ENCODE assay signal across 30 cellular contexts in genomic region chr1:161033751-161034150, GRCh38. TPM values are rescaled to one million over a fixed set of nuclear protein-coding genes. Genes with fewer than 3 reads are reported as not detected.
DNase-seq lines count a peak whose midpoint lies in the region; ATAC-seq, FAIRE-seq and TF ChIP-seq lines count a peak whose summit lies in the region.
"Had no signal": no experiment of that assay in that cellular context is flagged by ENCODE, and none has a peak within 500 bp of the region (broad histone marks: within the 10 kb centered on the region; RNA-seq: fewer than 3 reads in every experiment).

No MANE protein-coding gene starts in this region.

- H3K9me3 ChIP-seq in breast epithelium (no peaks in the 10 kb centered on the region), MM.1S (replicated peaks; ENCODE audit: insufficient read depth, low read length) (no peaks in the 10 kb centered on the region), K562 (replicated peaks; ENCODE audit: control insufficient read depth, insufficient read depth, low read depth, low read length) (no peaks in the 10 kb centered on the region), heart right ventricle (no peaks in the 10 kb centered on the region)
- H3K9me3 ChIP-seq: left ventricle myocardium inferior, SJSA1, thyroid gland had no signal

- H3K27ac ChIP-seq in breast epithelium (no peak overlapping the region), MM.1S (ENCODE audit: low read length) (no peak overlapping the region), K562 (ENCODE audit: extremely low read depth, low read depth, low read length) (no peak overlapping the region), heart right ventricle (no peak overlapping the region)
- H3K27ac ChIP-seq: left ventricle myocardium inferior, SJSA1, thyroid gland had no signal

- in situ Hi-C loops in K562 (cut with MboI) = no loop called here

- no peaks in the 10 kb centered on the region for H3K4me1 ChIP-seq in breast epithelium
- H3K4me1 ChIP-seq in MM.1S (ENCODE audit: low read length) = peaks cover 9% of the 10 kb centered on the region; the same call in 1 of the 2 replicates
- H3K4me1 ChIP-seq in K562 (replicated peaks in 1 of 2; ENCODE audit: control insufficient read depth in 2 of 2, insufficient read depth in 2 of 2, low read length in 2 of 2) = peaks cover 3 to 13% of the 10 kb centered on the region in 2 experiments
- peaks cover 0 to 26% (median 0%) of the 10 kb centered on the region in 9 donors for H3K4me1 ChIP-seq in heart right ventricle
- H3K4me1 ChIP-seq: SJSA1 had no signal

- no peaks in the 10 kb centered on the region for H3F3A ChIP-seq in MM.1S (ENCODE audit: insufficient read depth, low read length)

- H2AFZ ChIP-seq in MM.1S (ENCODE audit: low read length) (no peak overlapping the region), K562 (ENCODE audit: low read depth, low read length) (no peak overlapping the region)

- TF ChIP-seq RAD21 in K562 (CRISPR knock-in tag; conservative IDR thresholded peaks at IDR 0.05 in 1 of 2, IDR thresholded peaks at IDR 0.05 in 1 of 2) = no peak

- no peaks in the 10 kb centered on the region for H3K27me3 Mint-ChIP-seq in MCF 10A (ENCODE audit: insufficient read depth, unreplicated experiment)
- H3K27me3 Mint-ChIP-seq: naive thymus-derived CD8-positive, alpha-beta T cell had no signal

- H3K4me3 Mint-ChIP-seq in MCF 10A (ENCODE audit: unreplicated experiment) = no peak overlapping the region
- no peak overlapping the region for H3K4me3 Mint-ChIP-seq in stimulated activated effector memory CD8-positive, alpha-beta T cell treated with anti-CD3 and anti-CD28 coated beads, Interleukin-12 subunit alpha, Interleukin-12 subunit beta, amount 100 ng/mL, for 72 hours
- H3K4me3 Mint-ChIP-seq: activated T-helper 1 cell treated with anti-CD3 and anti-CD28 coated beads, Interleukin-12 subunit alpha, Interleukin-12 subunit beta, Interleukin-2, Interleukin-4 antibody, amounts not matched to agents 30 ng/mL and 10 ng/mL and 1 ng/mL, durations not matched to agents 14 hours and 24 hours and 36 hours; naive thymus-derived CD8-positive, alpha-beta T cell had no signal

- H3K27me3 ChIP-seq in breast epithelium (no peaks in the 10 kb centered on the region), MM.1S (replicated peaks; ENCODE audit: insufficient read depth, low read length) (no peaks in the 10 kb centered on the region), K562 (ENCODE audit: control insufficient read depth in 2 of 2, insufficient read depth in 2 of 2, low read length in 2 of 2) (no peaks in the 10 kb centered on the region), heart right ventricle (no peaks in the 10 kb centered on the region)
- H3K27me3 ChIP-seq: SJSA1, thyroid gland had no signal

- no peaks in the 10 kb centered on the region for H4K20me1 ChIP-seq in MM.1S (ENCODE audit: insufficient read depth, low read length)
- no peaks in the 10 kb centered on the region for H4K20me1 ChIP-seq in K562 (replicated peaks; ENCODE audit: control insufficient read depth, insufficient read depth, low read length)

- TF ChIP-seq POLR2A in breast epithelium (IDR thresholded peaks at IDR 0.05) = no peak
- no peak for TF ChIP-seq POLR2A in K562 (conservative IDR thresholded peaks at IDR 0.05)

- TF ChIP-seq EP300 in K562 (IDR thresholded peaks at IDR 0.05; ENCODE audit: low read length) = peak; percentile 53; the same call in 1 of the 2 replicates

- H3K9me1 ChIP-seq in K562 (ENCODE audit: control insufficient read depth, insufficient read depth, low read length) = no peaks in the 10 kb centered on the region

- H3K9me3 Mint-ChIP-seq in MCF 10A (ENCODE audit: unreplicated experiment) = no peaks in the 10 kb centered on the region
- no peaks in the 10 kb centered on the region for H3K9me3 Mint-ChIP-seq in stimulated activated effector memory CD8-positive, alpha-beta T cell treated with anti-CD3 and anti-CD28 coated beads, Interleukin-12 subunit alpha, Interleukin-12 subunit beta, amount 100 ng/mL, for 72 hours
- H3K9me3 Mint-ChIP-seq: activated T-helper 1 cell treated with anti-CD3 and anti-CD28 coated beads, Interleukin-12 subunit alpha, Interleukin-12 subunit beta, Interleukin-2, Interleukin-4 antibody, amounts not matched to agents 30 ng/mL and 10 ng/mL and 1 ng/mL, durations not matched to agents 14 hours and 24 hours and 36 hours; naive thymus-derived CD8-positive, alpha-beta T cell had no signal

- POLR2A ChIA-PET in MCF 10A (lab: Yijun Ruan, JAX) (interaction anchor here (1.0 to 6.2 kb wide), 5 partner anchors 8 to 81 kb away, joined by 3 to 114 read pairs (median 6); partner anchors contain the start of genes F11R and USF1), K562 (lab: Yijun Ruan, JAX) (interaction anchor here (0.8 to 1.4 kb wide), 2 partner anchors 13 to 23 kb away, joined by 3 to 5 read pairs; partner anchors contain the start of gene F11R)

- peaks cover 1% of the 10 kb centered on the region for H3K36me3 Mint-ChIP-seq in MCF 10A (ENCODE audit: insufficient read depth, unreplicated experiment)
- peaks cover 26% of the 10 kb centered on the region for H3K36me3 Mint-ChIP-seq in stimulated activated effector memory CD8-positive, alpha-beta T cell treated with anti-CD3 and anti-CD28 coated beads, Interleukin-12 subunit alpha, Interleukin-12 subunit beta, amount 100 ng/mL, for 72 hours

- H3K4me1 Mint-ChIP-seq in MCF 10A (ENCODE audit: insufficient read depth, unreplicated experiment) = peaks cover 11% of the 10 kb centered on the region
- H3K4me1 Mint-ChIP-seq in stimulated activated effector memory CD8-positive, alpha-beta T cell treated with anti-CD3 and anti-CD28 coated beads, Interleukin-12 subunit alpha, Interleukin-12 subunit beta, amount 100 ng/mL, for 72 hours = peaks cover 31% of the 10 kb centered on the region

- no peak for TF ChIP-seq CTCF in MCF 10A (IDR thresholded peaks at IDR 0.05; ENCODE audit: unreplicated experiment)
- TF ChIP-seq CTCF in breast epithelium (IDR thresholded peaks at IDR 0.05) = no peak
- TF ChIP-seq CTCF in MM.1S (IDR thresholded peaks at IDR 0.05; ENCODE audit: low read length) = no peak
- no peak for TF ChIP-seq CTCF in K562 (IDR thresholded peaks at IDR 0.05 in 2 of 3, conservative IDR thresholded peaks at IDR 0.05 in 1 of 3; ENCODE audit: insufficient read depth in 2 of 3, low read depth in 1 of 3, low read length in 3 of 3)
- no peak for TF ChIP-seq CTCF in omental fat pad (IDR thresholded peaks at IDR 0.05)
- no peak for TF ChIP-seq CTCF in heart right ventricle (IDR thresholded peaks at IDR 0.05)

- H3K4me2 ChIP-seq in MM.1S (ENCODE audit: low read depth, low read length) (no peak overlapping the region), K562 (ENCODE audit: insufficient read depth, low read length) (no peak overlapping the region)

- H3K4me3 ChIP-seq in breast epithelium (no peak overlapping the region), MM.1S (ENCODE audit: low read length) (no peak overlapping the region), K562 (no peak overlapping the region), heart right ventricle (no peak overlapping the region)
- H3K4me3 ChIP-seq: left ventricle myocardium inferior, SJSA1, thyroid gland had no signal

- WGBS in K562 (ENCODE audit: insufficient coverage, low coverage, missing lambda C conversion rate) = 28% methylated on average over 3 of the region's 3 CpGs
- WGBS in heart right ventricle, 2 donors = 97 to 98% methylated on average over 3 of the region's 3 CpGs

- no peak overlapping the region for H3K27ac Mint-ChIP-seq in MCF 10A (ENCODE audit: low read depth, unreplicated experiment)
- H3K27ac Mint-ChIP-seq in stimulated activated effector memory CD8-positive, alpha-beta T cell treated with anti-CD3 and anti-CD28 coated beads, Interleukin-12 subunit alpha, Interleukin-12 subunit beta, amount 100 ng/mL, for 72 hours = no peak overlapping the region

- H3K79me2 ChIP-seq in MM.1S (ENCODE audit: low read length) = peaks cover 17% of the 10 kb centered on the region
- H3K79me2 ChIP-seq in K562 (ENCODE audit: control insufficient read depth, insufficient read depth, low read length) = no peaks in the 10 kb centered on the region

- DNase-seq in MCF 10A (ENCODE audit: unreplicated experiment) = peak; percentile 82
- no peak for DNase-seq in breast epithelium (ENCODE audit: low spot score in 2 of 2)
- DNase-seq in MM.1S = peak; percentile 5
- DNase-seq in K562 (ENCODE audit: extremely low read depth in 1 of 4, low spot score in 3 of 4) = peak in 2 of 4 experiments; percentile 47 to 57
- DNase-seq in stimulated activated effector memory CD8-positive, alpha-beta T cell treated with anti-CD3 and anti-CD28 coated beads, Interleukin-12 subunit alpha, Interleukin-12 subunit beta, amount 100 ng/mL, for 72 hours (ENCODE audit: low spot score in 2 of 2) = no peak
- DNase-seq in omental fat pad (ENCODE audit: low spot score) = no peak
- no peak for DNase-seq in heart right ventricle
- DNase-seq: ACHN; activated CD4-positive, alpha-beta T cell treated with anti-CD3 and anti-CD28 coated beads for 4 hours; COR-L47; DND-41; effector CD4-positive, alpha-beta T cell; foreskin melanocyte; H7; hypothalamus; left ventricle myocardium inferior; midbrain; naive thymus-derived CD8-positive, alpha-beta T cell; NCI-H1105 treated with DMSO at 0.1 percent for 48 hours; NCI-H2081; NCI-H345; occipital lobe; stimulated activated CD4-positive, alpha-beta T cell treated with anti-CD3 and anti-CD28 coated beads, Interleukin-4, amount 100 ng/mL, for 24 hours; stimulated activated naive CD4-positive, alpha-beta T cell treated with Interleukin-2 at 50 U/mL for 16 hours; thyroid gland had no signal

- intact Hi-C loops in MCF 10A (cut with micrococcal nuclease) = no loop called here
- intact Hi-C loops in breast epithelium (cut with DNase I; ENCODE audit: low total_unique reads) = no loop called here
- intact Hi-C loops in K562 (cut with micrococcal nuclease) = no loop called here
- intact Hi-C loops in heart right ventricle (cut with DNase I) = no loop called here

- ATAC-seq in K562 = peak; percentile 68
- peak; percentile 35 for ATAC-seq in stimulated activated effector memory CD8-positive, alpha-beta T cell treated with anti-CD3 and anti-CD28 coated beads, Interleukin-12 subunit alpha, Interleukin-12 subunit beta, amount 100 ng/mL, for 72 hours
- ATAC-seq in HG03432 (IDR thresholded peaks at IDR 0.05; ENCODE audit: unreplicated experiment) = no peak
- ATAC-seq in omental fat pad (ENCODE audit: low FRiP score) = no peak
- ATAC-seq in heart right ventricle = no peak
- ATAC-seq: naive thymus-derived CD8-positive, alpha-beta T cell had no signal

- no peaks in the 10 kb centered on the region for H3K36me3 ChIP-seq in breast epithelium
- H3K36me3 ChIP-seq in MM.1S (replicated peaks; ENCODE audit: insufficient read depth, low read length) = no peaks in the 10 kb centered on the region
- peaks cover 5% of the 10 kb centered on the region; the same call in 1 of the 3 replicates for H3K36me3 ChIP-seq in K562 (ENCODE audit: control insufficient read depth, insufficient read depth, low read length)
- peaks cover 0 to 3% (median 0%) of the 10 kb centered on the region in 9 donors for H3K36me3 ChIP-seq in heart right ventricle
- H3K36me3 ChIP-seq: thyroid gland had no signal

- H3K9ac ChIP-seq in MM.1S (ENCODE audit: low read length) (no peak overlapping the region), K562 (ENCODE audit: insufficient read depth in 1 of 2, low read depth in 2 of 2, low read length in 2 of 2) (no peak overlapping the region)

- H3K9me2 ChIP-seq in MM.1S (replicated peaks; ENCODE audit: insufficient read depth, low read length) = no peaks in the 10 kb centered on the region

- CTCF ChIA-PET in MCF 10A (lab: Yijun Ruan, JAX) = interaction anchor here (0.6 to 2.3 kb wide), 4 partner anchors 8 to 199 kb away, joined by 4 to 15 read pairs (median 9); partner anchors contain the start of genes F11R and USF1
- CTCF ChIA-PET in K562 (lab: Yijun Ruan, JAX; ENCODE audit: low intra/inter-chr PET ratio) = no interaction called here

- BruUV-seq in MCF 10A (replicated peaks; lab: Mats Ljungman, UMichigan) = no TSS peak
- no TSS peak for BruUV-seq in K562 (replicated peaks; lab: Mats Ljungman, UMichigan)

- FAIRE-seq in K562 (lab: Jason Lieb, UNC) = no peak

RNA-seq across cellular contexts. Expression of gene TSTD1, which starts 5.0 kb away (rescaled TPM):
- total RNA-seq in MCF 10A (2022) (35.2 and 48.0 TPM in 2 replicates), breast epithelium (100 to 1,000 TPM in 2 of 3 donors, 10 to 100 TPM in 1; 57.3 to 217 (median 109) TPM), K562 (2014; rRNA removed) (not detected in 2 replicates), K562 (2014; rRNA removed; fragmentation: Illumina TruSeq; extraction: Trizol) (not detected in 2 replicates), K562 (2015; rRNA removed; fragmentation: Illumina TruSeq; extraction: Trizol) (0.23 TPM in 1 of 2 replicates, not detected in the other), K562 (2021) (0.38 and 0.53 TPM in 2 replicates), omental fat pad (10 to 100 TPM; 26.0 to 43.1 (median 30.5) TPM), heart right ventricle (10 to 100 TPM in 9 of 10 donors, 1 to 10 TPM in 1; 8.0 to 18.0 (median 13.4) TPM)
- 1.5 and 4.4 TPM in 2 replicates for total RNA-seq in K562 (2011; cell fraction: chromatin; rRNA removed; ENCODE audit: low replicate concordance)
- total RNA-seq in K562 (2011; cell fraction: nucleolus; rRNA removed) = 2.0 and 3.0 TPM in 2 replicates
- 2.4 and 4.0 TPM in 2 replicates for total RNA-seq in K562 (2011; cell fraction: nucleoplasm; rRNA removed)
- polyA plus RNA-seq in K562 (2011; rRNA removed) (0.23 TPM in 1 of 2 replicates, not detected in the other), K562 (2014; fragmentation: Illumina TruSeq; extraction: Trizol) (not detected in 2 replicates), K562 (2014; fragmentation: Nextera tagmentation; extraction: Ambion mirVana) (not detected), K562 (2014; rRNA removed) (0.23 and 0.27 TPM in 2 replicates), heart right ventricle (10 to 100 TPM; 11.8 to 15.3 TPM)
- polyA plus RNA-seq in K562 (2011; cell fraction: cytosol; rRNA removed) = not detected in 2 replicates
- 1.3 and 3.0 TPM in 2 replicates for polyA plus RNA-seq in K562 (2011; cell fraction: nucleus; rRNA removed)
- 0.26 and 0.84 TPM in 2 replicates for polyA plus RNA-seq in K562 (2012)
- polyA minus RNA-seq in K562 (2011; rRNA and poly(A)+ RNA removed) = 0.53 TPM in 1 of 2 replicates, not detected in the other
- polyA minus RNA-seq in K562 (2011; cell fraction: cytosol; rRNA and poly(A)+ RNA removed) = not detected in 2 replicates
- polyA minus RNA-seq in K562 (2011; cell fraction: nucleus; rRNA and poly(A)+ RNA removed) = 0.81 and 1.1 TPM in 2 replicates

RNA-seq across cellular contexts. Expression of gene USF1, which starts 12.0 kb away (rescaled TPM):
- 48.8 and 52.8 TPM in 2 replicates for total RNA-seq in MCF 10A (2022)
- 10 to 100 TPM; 64.5 to 70.8 (median 64.6) TPM for total RNA-seq in breast epithelium
- total RNA-seq in K562 (2011; cell fraction: chromatin; rRNA removed; ENCODE audit: low replicate concordance) = 56.3 and 125 TPM in 2 replicates
- total RNA-seq in K562 (2011; cell fraction: nucleolus; rRNA removed) = 93.4 and 97.7 TPM in 2 replicates
- total RNA-seq in K562 (2011; cell fraction: nucleoplasm; rRNA removed) = 70.5 and 77.6 TPM in 2 replicates
- total RNA-seq in K562 (2014; rRNA removed) = 59.8 and 77.5 TPM in 2 replicates
- 43.1 and 52.9 TPM in 2 replicates for total RNA-seq in K562 (2014; rRNA removed; fragmentation: Illumina TruSeq; extraction: Trizol)
- 56.4 and 57.5 TPM in 2 replicates for total RNA-seq in K562 (2015; rRNA removed; fragmentation: Illumina TruSeq; extraction: Trizol)
- 50.6 and 51.1 TPM in 2 replicates for total RNA-seq in K562 (2021)
- 52.8 and 54.2 TPM in 2 replicates for polyA plus RNA-seq in K562 (2011; rRNA removed)
- polyA plus RNA-seq in K562 (2011; cell fraction: cytosol; rRNA removed) = 52.1 and 58.4 TPM in 2 replicates
- polyA plus RNA-seq in K562 (2011; cell fraction: nucleus; rRNA removed) = 205 and 262 TPM in 2 replicates
- 44.8 and 45.4 TPM in 2 replicates for polyA plus RNA-seq in K562 (2012)
- 53.1 and 57.5 TPM in 2 replicates for polyA plus RNA-seq in K562 (2014; fragmentation: Illumina TruSeq; extraction: Trizol)
- 10 to 100 TPM in 1 of 2 experiments, 1 to 10 TPM in 1; 7.4 to 46.3 TPM for polyA plus RNA-seq in K562 (2014; fragmentation: Nextera tagmentation; extraction: Ambion mirVana)
- polyA plus RNA-seq in K562 (2014; rRNA removed) = 50.9 and 60.2 TPM in 2 replicates
- polyA minus RNA-seq in K562 (2011; rRNA and poly(A)+ RNA removed) = 67.4 and 82.4 TPM in 2 replicates
- 31.4 and 33.5 TPM in 2 replicates for polyA minus RNA-seq in K562 (2011; cell fraction: cytosol; rRNA and poly(A)+ RNA removed)
- 33.8 and 36.8 TPM in 2 replicates for polyA minus RNA-seq in K562 (2011; cell fraction: nucleus; rRNA and poly(A)+ RNA removed)
- total RNA-seq in omental fat pad = 10 to 100 TPM; 44.8 to 87.5 (median 61.4) TPM
- total RNA-seq in heart right ventricle = 10 to 100 TPM; 23.7 to 43.6 (median 28.5) TPM
- polyA plus RNA-seq in heart right ventricle = 10 to 100 TPM; 42.4 to 55.1 TPM

RNA-seq across cellular contexts. Expression of gene F11R, which starts 12.8 kb away (rescaled TPM):
- total RNA-seq in MCF 10A (2022) (73.6 and 76.8 TPM in 2 replicates), breast epithelium (10 to 100 TPM; 41.1 to 74.3 (median 48.8) TPM), K562 (2014; rRNA removed) (27.4 and 33.9 TPM in 2 replicates), K562 (2014; rRNA removed; fragmentation: Illumina TruSeq; extraction: Trizol) (66.3 and 74.4 TPM in 2 replicates), K562 (2015; rRNA removed; fragmentation: Illumina TruSeq; extraction: Trizol) (45.6 and 46.4 TPM in 2 replicates), K562 (2021) (52.9 and 60.6 TPM in 2 replicates), omental fat pad (10 to 100 TPM; 31.7 to 52.8 (median 44.4) TPM), heart right ventricle (10 to 100 TPM in 6 of 10 donors, 1 to 10 TPM in 4; 7.1 to 22.7 (median 10.5) TPM)
- total RNA-seq in K562 (2011; cell fraction: chromatin; rRNA removed; ENCODE audit: low replicate concordance) = 141 and 286 TPM in 2 replicates
- 122 and 178 TPM in 2 replicates for total RNA-seq in K562 (2011; cell fraction: nucleolus; rRNA removed)
- 177 and 186 TPM in 2 replicates for total RNA-seq in K562 (2011; cell fraction: nucleoplasm; rRNA removed)
- polyA plus RNA-seq in K562 (2011; rRNA removed) (187 and 204 TPM in 2 replicates), K562 (2014; fragmentation: Illumina TruSeq; extraction: Trizol) (101 and 117 TPM in 2 replicates), K562 (2014; fragmentation: Nextera tagmentation; extraction: Ambion mirVana) (10 to 100 TPM; 30.6 to 52.5 TPM), K562 (2014; rRNA removed) (29.3 and 34.0 TPM in 2 replicates), heart right ventricle (1 to 10 TPM; 7.5 to 9.9 TPM)
- polyA plus RNA-seq in K562 (2011; cell fraction: cytosol; rRNA removed) = 165 and 171 TPM in 2 replicates
- polyA plus RNA-seq in K562 (2011; cell fraction: nucleus; rRNA removed) = 81.4 and 97.5 TPM in 2 replicates
- 38.5 and 65.7 TPM in 2 replicates for polyA plus RNA-seq in K562 (2012)
- 160 and 231 TPM in 2 replicates for polyA minus RNA-seq in K562 (2011; rRNA and poly(A)+ RNA removed)
- polyA minus RNA-seq in K562 (2011; cell fraction: cytosol; rRNA and poly(A)+ RNA removed) = 62.2 and 87.5 TPM in 2 replicates
- polyA minus RNA-seq in K562 (2011; cell fraction: nucleus; rRNA and poly(A)+ RNA removed) = 21.8 and 42.3 TPM in 2 replicates

RNA-seq across cellular contexts. Expression of gene ARHGAP30, which starts 35.9 kb away (rescaled TPM):
- total RNA-seq in MCF 10A (2022) (0.34 and 0.58 TPM in 2 replicates), breast epithelium (10 to 100 TPM in 1 of 3 donors, 1 to 10 TPM in 2; 5.2 to 16.5 (median 7.9) TPM), K562 (2014; rRNA removed) (0.04 and 0.73 TPM in 2 replicates), K562 (2014; rRNA removed; fragmentation: Illumina TruSeq; extraction: Trizol) (0.06 and 0.07 TPM in 2 replicates), K562 (2015; rRNA removed; fragmentation: Illumina TruSeq; extraction: Trizol) (0.04 and 0.07 TPM in 2 replicates), K562 (2021) (0.35 and 0.42 TPM in 2 replicates), omental fat pad (10 to 100 TPM in 3 of 4 donors, 1 to 10 TPM in 1; 9.8 to 32.3 (median 24.7) TPM), heart right ventricle (10 to 100 TPM in 1 of 10 donors, 1 to 10 TPM in 9; 1.5 to 16.4 (median 2.1) TPM)
- total RNA-seq in K562 (2011; cell fraction: chromatin; rRNA removed; ENCODE audit: low replicate concordance) = 0.12 and 0.28 TPM in 2 replicates
- total RNA-seq in K562 (2011; cell fraction: nucleolus; rRNA removed) = 0.13 and 0.17 TPM in 2 replicates
- total RNA-seq in K562 (2011; cell fraction: nucleoplasm; rRNA removed) = 0.15 TPM in 1 of 2 replicates, not detected in the other
- polyA plus RNA-seq in K562 (2011; rRNA removed) (0.12 and 0.20 TPM in 2 replicates), K562 (2014; fragmentation: Illumina TruSeq; extraction: Trizol) (0.11 and 0.12 TPM in 2 replicates), K562 (2014; fragmentation: Nextera tagmentation; extraction: Ambion mirVana) (under 1 TPM; 0.01 to 0.03 TPM), K562 (2014; rRNA removed) (0.17 and 0.18 TPM in 2 replicates), heart right ventricle (1 to 10 TPM; 1.2 to 1.4 TPM)
- polyA plus RNA-seq in K562 (2011; cell fraction: cytosol; rRNA removed) = 0.15 and 0.58 TPM in 2 replicates
- 0.10 and 0.28 TPM in 2 replicates for polyA plus RNA-seq in K562 (2011; cell fraction: nucleus; rRNA removed)
- 0.21 and 0.39 TPM in 2 replicates for polyA plus RNA-seq in K562 (2012)
- 0.09 and 0.14 TPM in 2 replicates for polyA minus RNA-seq in K562 (2011; rRNA and poly(A)+ RNA removed)
- 0.19 TPM in 1 of 2 replicates, not detected in the other for polyA minus RNA-seq in K562 (2011; cell fraction: cytosol; rRNA and poly(A)+ RNA removed)
- not detected in 2 replicates for polyA minus RNA-seq in K562 (2011; cell fraction: nucleus; rRNA and poly(A)+ RNA removed)
- total RNA-seq: H7, SJSA1 had no signal
- polyA plus RNA-seq: BJ had no signal

RNA-seq across cellular contexts. Expression of gene NECTIN4, which starts 55.6 kb away (rescaled TPM):
- total RNA-seq in MCF 10A (2022) (7.0 and 11.2 TPM in 2 replicates), breast epithelium (10 to 100 TPM in 2 of 3 donors, not detected in 1; 28.5 to 56.3 TPM), K562 (2014; rRNA removed) (not detected in 2 replicates), K562 (2014; rRNA removed; fragmentation: Illumina TruSeq; extraction: Trizol) (not detected in 2 replicates), K562 (2015; rRNA removed; fragmentation: Illumina TruSeq; extraction: Trizol) (not detected in 2 replicates), K562 (2021) (0.09 TPM in 1 of 2 replicates, not detected in the other), omental fat pad (under 1 TPM in 1 of 4 donors, not detected in 3; 0.72 TPM), heart right ventricle (under 1 TPM in 1 of 10 donors, not detected in 9; 0.19 TPM)
- total RNA-seq in K562 (2011; cell fraction: chromatin; rRNA removed; ENCODE audit: low replicate concordance) = 0.16 and 0.25 TPM in 2 replicates
- not detected in 2 replicates for total RNA-seq in K562 (2011; cell fraction: nucleolus; rRNA removed)
- not detected in 2 replicates for total RNA-seq in K562 (2011; cell fraction: nucleoplasm; rRNA removed)
- polyA plus RNA-seq in K562 (2011; rRNA removed) (0.01 TPM in 1 of 2 replicates, not detected in the other), K562 (2014; fragmentation: Illumina TruSeq; extraction: Trizol) (not detected in 2 replicates), K562 (2014; fragmentation: Nextera tagmentation; extraction: Ambion mirVana) (not detected), K562 (2014; rRNA removed) (0.09 TPM in 1 of 2 replicates, not detected in the other), heart right ventricle (under 1 TPM in 1 of 2 donors, not detected in 1; 0.06 TPM)
- polyA plus RNA-seq in K562 (2011; cell fraction: cytosol; rRNA removed) = 0.01 and 0.13 TPM in 2 replicates
- 0.10 and 0.18 TPM in 2 replicates for polyA plus RNA-seq in K562 (2011; cell fraction: nucleus; rRNA removed)
- 0.07 and 0.12 TPM in 2 replicates for polyA plus RNA-seq in K562 (2012)
- not detected in 2 replicates for polyA minus RNA-seq in K562 (2011; rRNA and poly(A)+ RNA removed)
- not detected in 2 replicates for polyA minus RNA-seq in K562 (2011; cell fraction: cytosol; rRNA and poly(A)+ RNA removed)
- 0.27 TPM in 1 of 2 replicates, not detected in the other for polyA minus RNA-seq in K562 (2011; cell fraction: nucleus; rRNA and poly(A)+ RNA removed)
- total RNA-seq: activated T-helper 1 cell treated with anti-CD3 and anti-CD28 coated beads, Interleukin-12 subunit alpha, Interleukin-12 subunit beta, Interleukin-2, Interleukin-4 antibody, amounts not matched to agents 30 ng/mL and 10 ng/mL and 1 ng/mL, durations not matched to agents 14 hours and 24 hours and 36 hours; H7; left ventricle myocardium inferior; naive thymus-derived CD8-positive, alpha-beta T cell; occipital lobe; T-helper 1 cell treated with Interleukin-12 subunit alpha and Interleukin-12 subunit beta and Interleukin-4 antibody, amounts not matched to agents 30 ng/mL and 1 ng/mL, for 36 hours had no signal
- polyA plus RNA-seq: BJ; naive thymus-derived CD8-positive, alpha-beta T cell had no signal

Comparison
In these comparisons a context has a peak if more than half of its experiments do, and no peak if none do; other contexts are left out.
1. DNase-seq: peak in MCF 10A (single experiment) and MM.1S (single experiment); none in breast epithelium (0 of 2), stimulated activated effector memory CD8-positive, alpha-beta T cell treated with anti-CD3 and anti-CD28 coated beads, Interleukin-12 subunit alpha, Interleukin-12 subunit beta, amount 100 ng/mL, for 72 hours (0 of 2), omental fat pad (single experiment) and heart right ventricle (0 of 2).
2. ATAC-seq: peak in K562 (single experiment) and stimulated activated effector memory CD8-positive, alpha-beta T cell treated with anti-CD3 and anti-CD28 coated beads, Interleukin-12 subunit alpha, Interleukin-12 subunit beta, amount 100 ng/mL, for 72 hours (single experiment); none in HG03432 (single experiment), omental fat pad (single experiment) and heart right ventricle (0 of 8).